Comparison of ENCODE assay signal across 1 cellular context in genomic region chrX:23570674-23571343, GRCh38.
TF ChIP-seq lines count a peak whose summit lies in the region.

No MANE protein-coding gene starts in this region.

TF ChIP-seq in A549, 52 proteins besides CTCF, POLR2A, EP300 and RAD21 (continued from another document):
- TF ChIP-seq REST (IDR thresholded peaks at IDR 0.05) (no peak), ZSCAN20 (CRISPR knock-in tag; IDR thresholded peaks at IDR 0.05) (no peak), CHD4 (IDR thresholded peaks at IDR 0.05; ENCODE audit: borderline replicate concordance) (no peak), PBX3 (IDR thresholded peaks at IDR 0.05) (no peak), POLR2AphosphoS2 (conservative IDR thresholded peaks at IDR 0.05; ENCODE audit: low read length) (no peak), HOXB5 (CRISPR knock-in tag; IDR thresholded peaks at IDR 0.05) (no peak), MAZ (IDR thresholded peaks at IDR 0.05; ENCODE audit: borderline replicate concordance, low read depth, low read length) (no peak), RCOR1 (IDR thresholded peaks at IDR 0.05; ENCODE audit: low read depth, low read length) (no peak), RFX5 (IDR thresholded peaks at IDR 0.05) (no peak), EHF (CRISPR knock-in tag; IDR thresholded peaks at IDR 0.05) (no peak), CBX8 (IDR thresholded peaks at IDR 0.05) (no peak), ESRRA (IDR thresholded peaks at IDR 0.05; ENCODE audit: borderline replicate concordance, low read length) (no peak), JUN (IDR thresholded peaks at IDR 0.05) (no peak)
